10 cellular contexts compared by ENCODE assay signal in genomic region chr1:216119600-216119999, GRCh38.
A peak's percentile ranks its signal among the peaks of the same experiment; 100 is the strongest.
DNase-seq lines count a peak whose midpoint lies in the region; ATAC-seq and TF ChIP-seq lines count a peak whose summit lies in the region.
"Had no signal": no experiment of that assay in that cellular context is flagged by ENCODE, and none has a peak within 500 bp of the region (broad histone marks: within the 10 kb centered on the region; RNA-seq: fewer than 3 reads in every experiment).

No MANE protein-coding gene starts in this region.

- H3K4me1 ChIP-seq in right cardiac atrium (ENCODE audit: control insufficient read depth, insufficient read depth, low read length), result no peaks in the 10 kb centered on the region

- no peaks in the 10 kb centered on the region for H3K27me3 ChIP-seq in CD4-positive, alpha-beta T cell (ENCODE audit: control insufficient read depth, insufficient read depth, low read length)
- no peaks in the 10 kb centered on the region for H3K27me3 ChIP-seq in right cardiac atrium (ENCODE audit: control insufficient read depth, insufficient read depth)

- no peak overlapping the region for H3K27ac ChIP-seq in CD4-positive, alpha-beta T cell (ENCODE audit: low read depth, low read length)
- H3K27ac ChIP-seq in right cardiac atrium (ENCODE audit: low read length), result no peak overlapping the region

- no peaks in the 10 kb centered on the region for H3K9me3 ChIP-seq in CD4-positive, alpha-beta T cell (ENCODE audit: control insufficient read depth, low read length)
- no peaks in the 10 kb centered on the region for H3K9me3 ChIP-seq in right cardiac atrium (ENCODE audit: control insufficient read depth, low read length)

- H3K4me3 Mint-ChIP-seq in CD4-positive, alpha-beta T cell, result no peak overlapping the region
- H3K4me3 Mint-ChIP-seq: naive B cell; T-helper 1 cell treated with Interleukin-12 subunit alpha and Interleukin-12 subunit beta and Interleukin-4 antibody, amounts not matched to agents 30 μg/mL and 1 μg/mL, for 36 hours had no signal

- peak; percentile 53 for ATAC-seq in HG02763 (IDR thresholded peaks at IDR 0.05; ENCODE audit: unreplicated experiment)
- ATAC-seq in CD4-positive, alpha-beta T cell (ENCODE audit: poor library complexity), result no peak
- no peak for ATAC-seq in right cardiac atrium
- ATAC-seq in HG03460 (IDR thresholded peaks at IDR 0.05; ENCODE audit: unreplicated experiment), result no peak
- no peak for ATAC-seq in HG02884 (IDR thresholded peaks at IDR 0.05; ENCODE audit: unreplicated experiment)

- CTCF ChIA-PET in CD4-positive, alpha-beta T cell (lab: Charles Lee), result no interaction called here

- POLR2A ChIA-PET in CD4-positive, alpha-beta T cell (lab: Charles Lee), result no interaction called here

- H3K4me3 ChIP-seq in right cardiac atrium (ENCODE audit: low read length), result no peak overlapping the region

- WGBS in right cardiac atrium, result 48% methylated on average over 2 of the region's 2 CpGs

- intact Hi-C loops in CD4-positive, alpha-beta T cell (cut with DNase I, micrococcal nuclease), result no loop called here
- intact Hi-C loops in right cardiac atrium (cut with DNase I), result no loop called here

- H3K27ac Mint-ChIP-seq in CD4-positive, alpha-beta T cell, result no peak overlapping the region
- H3K27ac Mint-ChIP-seq: naive B cell; T-helper 1 cell treated with Interleukin-12 subunit alpha and Interleukin-12 subunit beta and Interleukin-4 antibody, amounts not matched to agents 30 μg/mL and 1 μg/mL, for 36 hours had no signal

- no peaks in the 10 kb centered on the region for H3K36me3 Mint-ChIP-seq in CD4-positive, alpha-beta T cell (ENCODE audit: low read depth)
- H3K36me3 Mint-ChIP-seq: naive B cell had no signal

- no peaks in the 10 kb centered on the region for H3K9me3 Mint-ChIP-seq in CD4-positive, alpha-beta T cell
- H3K9me3 Mint-ChIP-seq: T-helper 1 cell treated with Interleukin-12 subunit alpha and Interleukin-12 subunit beta and Interleukin-4 antibody, amounts not matched to agents 30 μg/mL and 1 μg/mL, for 36 hours had no signal

- DNase-seq in NCI-H82 treated with DMSO at 0.1 percent for 48 hours (lab: John Stamatoyannopoulos, UW; ENCODE audit: unreplicated experiment) (peak; percentile 27), hepatic stellate cell (ENCODE audit: low spot score) (peak; percentile 3), right cardiac atrium (no peak)
- no peak for DNase-seq in CD4-positive, alpha-beta T cell
- DNase-seq: naive B cell had no signal

- no peaks in the 10 kb centered on the region for H3K4me1 Mint-ChIP-seq in CD4-positive, alpha-beta T cell (ENCODE audit: low read depth)
- H3K4me1 Mint-ChIP-seq: naive B cell had no signal

- TF ChIP-seq CTCF in GM12872 (IDR thresholded peaks at IDR 0.05; ENCODE audit: insufficient read depth, low read depth, low read length), result peak; percentile 54
- TF ChIP-seq CTCF in CD4-positive, alpha-beta T cell (IDR thresholded peaks at IDR 0.05), result no peak

- H3K27me3 Mint-ChIP-seq in CD4-positive, alpha-beta T cell, result no peaks in the 10 kb centered on the region
- H3K27me3 Mint-ChIP-seq: naive B cell had no signal

Comparison
In these comparisons a context has a peak if more than half of its experiments do, and no peak if none do; other contexts are left out.
1. DNase-seq: peak in NCI-H82 treated with DMSO at 0.1 percent for 48 hours (single experiment) and hepatic stellate cell (single experiment); none in CD4-positive, alpha-beta T cell (0 of 10) and right cardiac atrium (0 of 3).